ENCODE assay signal across 10 cellular contexts in the genomic region with DNA sequence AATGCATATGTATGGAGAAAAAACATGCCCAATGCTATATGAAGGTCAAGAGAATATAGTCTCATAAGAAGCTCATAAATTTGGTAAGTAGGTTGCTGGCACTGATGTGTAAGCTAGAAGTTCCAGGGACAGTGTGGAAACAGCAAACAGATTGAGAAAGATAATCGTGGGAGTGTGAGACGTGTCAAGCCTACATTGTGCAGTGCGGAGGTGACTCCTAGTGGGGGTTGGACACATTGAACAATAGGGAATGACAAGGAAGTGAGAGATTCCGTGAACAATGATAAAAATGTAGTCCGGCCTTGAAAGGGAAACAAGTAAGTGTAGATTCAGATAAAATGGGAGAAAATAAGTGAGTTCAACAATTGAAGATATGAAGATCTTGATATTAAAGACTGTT.
DNase-seq lines count a peak whose midpoint lies in the region; ATAC-seq and TF ChIP-seq lines count a peak whose summit lies in the region.
"Had no signal": no experiment of that assay in that cellular context is flagged by ENCODE, and none has a peak within 500 bp of the region (broad histone marks: within the 10 kb centered on the region; RNA-seq: fewer than 3 reads in every experiment).

No MANE protein-coding gene starts in this region.

- no peaks in the 10 kb centered on the region for H3K9me3 Mint-ChIP-seq in glutamatergic neuron (ENCODE audit: unreplicated experiment)

- no peaks in the 10 kb centered on the region for H3K36me3 ChIP-seq in Panc1 (ENCODE audit: control insufficient read depth, insufficient read depth, low read length)

- no peaks in the 10 kb centered on the region for H3K9me3 ChIP-seq in Panc1 (ENCODE audit: control insufficient read depth, insufficient read depth, low read depth, low read length)

- DNase-seq in COLO668 (lab: John Stamatoyannopoulos, UW; ENCODE audit: unreplicated experiment) (peak; percentile 46), HK-2 (ENCODE audit: unreplicated experiment) (peak; percentile 11), Panc1 (ENCODE audit: low read depth, low spot score) (no peak), glutamatergic neuron (no peak), HCEC 1CT (no peak)
- DNase-seq: activated T-cell treated with anti-CD3 and anti-CD28 coated beads, Interleukin-2, amount 50 U/mL, for 24 hours; stimulated activated CD4-positive, alpha-beta T cell treated with anti-CD3 and anti-CD28 coated beads, Interleukin-4, amount 100 ng/mL, for 24 hours had no signal

- no peak overlapping the region for H3K4me3 ChIP-seq in Panc1 (ENCODE audit: low read depth in 2 of 2, low read length in 2 of 2)

- in situ Hi-C loops in Panc1 (cut with HindIII; ENCODE audit: low pct_unique_long_range_greater_than_20kb, low sequenced_read_pairs), result no loop called here

- no peak overlapping the region for H3K27ac ChIP-seq in Panc1 (ENCODE audit: low read length)

- ATAC-seq in Panc1, result no peak
- ATAC-seq in GM21576 (IDR thresholded peaks at IDR 0.05; ENCODE audit: unreplicated experiment), result no peak
- ATAC-seq in HG03175 (IDR thresholded peaks at IDR 0.05; ENCODE audit: unreplicated experiment), result no peak
- ATAC-seq in HG03108 (IDR thresholded peaks at IDR 0.05; ENCODE audit: unreplicated experiment), result no peak

- no peaks in the 10 kb centered on the region for H3K36me3 Mint-ChIP-seq in glutamatergic neuron (ENCODE audit: unreplicated experiment)

- no peaks in the 10 kb centered on the region for H3K4me1 Mint-ChIP-seq in glutamatergic neuron (ENCODE audit: low read depth, unreplicated experiment)

- TF ChIP-seq CTCF in Panc1 (IDR thresholded peaks at IDR 0.05) (peak; percentile 34; the same call in 1 of the 2 replicates), glutamatergic neuron (IDR thresholded peaks at IDR 0.05; ENCODE audit: partially characterized antibody, unreplicated experiment) (peak; percentile 18)

- POLR2A ChIA-PET in Panc1 (lab: Charles Lee), result no interaction called here

- no TSS peak for BruUV-seq in Panc1 (replicated peaks; lab: Mats Ljungman, UMichigan)

- H3K4me1 ChIP-seq in Panc1 (ENCODE audit: control insufficient read depth, insufficient read depth, low read length), result no peaks in the 10 kb centered on the region

- no peak overlapping the region for H3K4me3 Mint-ChIP-seq in glutamatergic neuron (ENCODE audit: unreplicated experiment)
- H3K4me3 Mint-ChIP-seq: activated T-cell treated with anti-CD3 and anti-CD28 coated beads, Interleukin-2, amount 50 U/mL, for 24 hours had no signal

- H3K27ac Mint-ChIP-seq in glutamatergic neuron (ENCODE audit: unreplicated experiment), result no peak overlapping the region
- H3K27ac Mint-ChIP-seq: activated T-cell treated with anti-CD3 and anti-CD28 coated beads, Interleukin-2, amount 50 U/mL, for 24 hours had no signal

- H3K27me3 ChIP-seq in Panc1 (ENCODE audit: control insufficient read depth, insufficient read depth, low read length), result no peaks in the 10 kb centered on the region

- no peaks in the 10 kb centered on the region for H3K27me3 Mint-ChIP-seq in glutamatergic neuron (ENCODE audit: unreplicated experiment)
- H3K27me3 Mint-ChIP-seq: activated T-cell treated with anti-CD3 and anti-CD28 coated beads, Interleukin-2, amount 50 U/mL, for 24 hours had no signal

- intact Hi-C loops in Panc1 (cut with micrococcal nuclease; ENCODE audit: unreplicated experiment), result no loop called here

- CTCF ChIA-PET in Panc1 (lab: Charles Lee), result no interaction called here

Comparison
In these comparisons a context has a peak if more than half of its experiments do, and no peak if none do; other contexts are left out.
1. DNase-seq: peak in COLO668 (single experiment) and HK-2 (single experiment); none in Panc1 (single experiment), glutamatergic neuron (single experiment) and HCEC 1CT (single experiment).